ENCODE assay signal across 40 cellular contexts in genomic region chr15:50848349-50848748, GRCh38.
"Had no signal": no experiment of that assay in that cellular context is flagged by ENCODE, and none has a peak within 500 bp of the region (broad histone marks: within the 10 kb centered on the region; RNA-seq: fewer than 3 reads in every experiment).

No MANE protein-coding gene starts in this region.

- H3K36me3 Mint-ChIP-seq: activated naive CD4-positive, alpha-beta T cell treated with anti-CD3 and anti-CD28 coated beads, Interleukin-2, amount 10 ng/mL, durations not matched to agents 7 days and 5 days; activated naive CD4-positive, alpha-beta T cell treated with anti-CD3 and anti-CD28 coated beads, Interleukin-2, amount 50 U/mL, for 72 hours; activated naive CD8-positive, alpha-beta T cell treated with anti-CD3 and anti-CD28 coated beads, Interleukin-2, amount 10 ng/mL, durations not matched to agents 7 days and 5 days had no signal

- ATAC-seq: activated naive CD4-positive, alpha-beta T cell treated with anti-CD3 and anti-CD28 coated beads, Interleukin-2, amount 50 U/mL, for 72 hours; activated naive CD8-positive, alpha-beta T cell treated with anti-CD3 and anti-CD28 coated beads, Interleukin-2, amount 50 U/mL, for 24 hours; activated T-cell treated with anti-CD3 and anti-CD28 coated beads, Interleukin-2, amount 50 U/mL, for 4 hours; activated T-cell treated with anti-CD3 and anti-CD28 coated beads, Interleukin-2, amount 50 U/mL, for 72 hours; activated T-helper 17 cell treated with anti-CD3 and anti-CD28 coated beads, Interleukin-2, amount 50 U/mL, for 72 hours; body of pancreas had no signal

- H3K27ac ChIP-seq: adrenal gland, ascending aorta, body of pancreas, brain microvascular endothelial cell, breast epithelium, cardiac muscle cell had no signal

- H3K9me3 Mint-ChIP-seq: activated naive CD4-positive, alpha-beta T cell treated with anti-CD3 and anti-CD28 coated beads, Interleukin-2, amount 10 ng/mL, durations not matched to agents 7 days and 5 days; activated naive CD4-positive, alpha-beta T cell treated with anti-CD3 and anti-CD28 coated beads, Interleukin-2, amount 50 U/mL, for 24 hours; activated naive CD8-positive, alpha-beta T cell treated with anti-CD3 and anti-CD28 coated beads, Interleukin-2, amount 10 ng/mL, durations not matched to agents 7 days and 5 days; activated naive CD8-positive, alpha-beta T cell treated with anti-CD3 and anti-CD28 coated beads, Interleukin-2, amount 50 U/mL, for 24 hours; activated T-helper 1 cell treated with anti-CD3 and anti-CD28 coated beads, Interleukin-12 subunit alpha, Interleukin-12 subunit beta, Interleukin-2, Interleukin-4 antibody, amounts not matched to agents 30 ng/mL and 10 ng/mL and 1 ng/mL, durations not matched to agents 14 hours and 24 hours and 36 hours; activated T-helper 17 cell treated with anti-CD3 and anti-CD28 coated beads, Interleukin-2, amount 50 U/mL, for 72 hours; central memory CD8-positive, alpha-beta T cell had no signal

- H3K27me3 Mint-ChIP-seq: activated naive CD4-positive, alpha-beta T cell treated with anti-CD3 and anti-CD28 coated beads, Interleukin-2, amount 50 U/mL, for 24 hours; activated naive CD8-positive, alpha-beta T cell treated with anti-CD3 and anti-CD28 coated beads for 36 hours; activated naive CD8-positive, alpha-beta T cell treated with anti-CD3 and anti-CD28 coated beads, Interleukin-2, amount 50 U/mL, for 24 hours; activated T-cell treated with anti-CD3 and anti-CD28 coated beads, Interleukin-2, amount 50 U/mL, for 24 hours; central memory CD8-positive, alpha-beta T cell had no signal

- DNase-seq: activated effector memory CD4-positive, alpha-beta T cell treated with anti-CD3 and anti-CD28 coated beads, Interleukin-2, amount 50 U/mL, for 16 hours; activated effector memory CD4-positive, alpha-beta T cell treated with Interleukin-2 at 50 U/mL for 16 hours; activated gamma-delta T cell; activated gamma-delta T cell treated with Interleukin-2 at 50 U/mL for 16 hours; activated naive CD4-positive, alpha-beta T cell; activated naive CD4-positive, alpha-beta T cell treated with anti-CD3 and anti-CD28 coated beads for 36 hours; activated naive CD4-positive, alpha-beta T cell treated with anti-CD3 and anti-CD28 coated beads, Interleukin-2, amount 10 ng/mL, durations not matched to agents 7 days and 5 days; activated naive CD4-positive, alpha-beta T cell treated with anti-CD3 and anti-CD28 coated beads, Interleukin-2, amount 50 U/mL, for 16 hours; activated naive CD4-positive, alpha-beta T cell treated with Interleukin-2 at 50 U/mL for 16 hours; activated naive CD8-positive, alpha-beta T cell treated with anti-CD3 and anti-CD28 coated beads for 36 hours; activated naive CD8-positive, alpha-beta T cell treated with anti-CD3 and anti-CD28 coated beads, Interleukin-2, amount 10 ng/mL, durations not matched to agents 7 days and 5 days; activated naive CD8-positive, alpha-beta T cell treated with anti-CD3 and anti-CD28 coated beads, Interleukin-2, amount 50 U/mL, for 24 hours; activated T-cell treated with anti-CD3 and anti-CD28 coated beads, Interleukin-2, amount 50 U/mL, for 1 hour; activated T-cell treated with anti-CD3 and anti-CD28 coated beads, Interleukin-2, amount 50 U/mL, for 24 hours; activated T-cell treated with anti-CD3 and anti-CD28 coated beads, Interleukin-2, amount 50 U/mL, for 4 hours; activated T-cell treated with anti-CD3 and anti-CD28 coated beads, Interleukin-2, amount 50 U/mL, for 48 hours; activated T-cell treated with anti-CD3 and anti-CD28 coated beads, Interleukin-2, amount 50 U/mL, for 72 hours; adrenal gland; amniotic stem cell; amygdala; anterior cingulate cortex; aorta; body of pancreas; brain microvascular endothelial cell; caudate nucleus; central memory CD4-positive, alpha-beta T cell; cerebellar nuclear complex had no signal

- H3K4me3 Mint-ChIP-seq: activated naive CD4-positive, alpha-beta T cell treated with anti-CD3 and anti-CD28 coated beads for 36 hours; activated naive CD4-positive, alpha-beta T cell treated with anti-CD3 and anti-CD28 coated beads, Interleukin-2, amount 10 ng/mL, durations not matched to agents 7 days and 5 days; activated naive CD4-positive, alpha-beta T cell treated with anti-CD3 and anti-CD28 coated beads, Interleukin-2, amount 50 U/mL, for 24 hours; activated naive CD8-positive, alpha-beta T cell; activated naive CD8-positive, alpha-beta T cell treated with anti-CD3 and anti-CD28 coated beads for 36 hours; activated naive CD8-positive, alpha-beta T cell treated with anti-CD3 and anti-CD28 coated beads, Interleukin-2, amount 10 ng/mL, durations not matched to agents 7 days and 5 days; activated naive CD8-positive, alpha-beta T cell treated with anti-CD3 and anti-CD28 coated beads, Interleukin-2, amount 50 U/mL, for 24 hours; activated T-cell treated with anti-CD3 and anti-CD28 coated beads, Interleukin-2, amount 50 U/mL, for 24 hours; activated T-cell treated with anti-CD3 and anti-CD28 coated beads, Interleukin-2, amount 50 U/mL, for 4 hours; activated T-cell treated with anti-CD3 and anti-CD28 coated beads, Interleukin-2, amount 50 U/mL, for 72 hours; activated T-helper 1 cell treated with anti-CD3 and anti-CD28 coated beads, Interleukin-12 subunit alpha, Interleukin-12 subunit beta, Interleukin-2, Interleukin-4 antibody, amounts not matched to agents 30 ng/mL and 10 ng/mL and 1 ng/mL, durations not matched to agents 14 hours and 24 hours and 36 hours; activated T-helper 17 cell treated with anti-CD3 and anti-CD28 coated beads, Interleukin-2, amount 50 U/mL, for 72 hours; brain; central memory CD8-positive, alpha-beta T cell had no signal

- H3K4me3 ChIP-seq: adrenal gland, ascending aorta, body of pancreas, breast epithelium, cardiac muscle cell had no signal

- H3K27me3 ChIP-seq: adrenal gland, ascending aorta, body of pancreas, brain microvascular endothelial cell, breast epithelium, cardiac muscle cell had no signal

- H3K9me3 ChIP-seq: adrenal gland, ascending aorta, body of pancreas, breast epithelium had no signal

- H3K4me1 ChIP-seq: adrenal gland, ascending aorta, body of pancreas, breast epithelium had no signal

- FAIRE-seq: astrocyte, bronchial epithelial cell had no signal

- H3K27ac Mint-ChIP-seq: activated naive CD4-positive, alpha-beta T cell treated with anti-CD3 and anti-CD28 coated beads for 36 hours; activated naive CD4-positive, alpha-beta T cell treated with anti-CD3 and anti-CD28 coated beads, Interleukin-2, amount 10 ng/mL, durations not matched to agents 7 days and 5 days; activated naive CD4-positive, alpha-beta T cell treated with anti-CD3 and anti-CD28 coated beads, Interleukin-2, amount 50 U/mL, for 24 hours; activated naive CD4-positive, alpha-beta T cell treated with anti-CD3 and anti-CD28 coated beads, Interleukin-2, amount 50 U/mL, for 72 hours; activated naive CD8-positive, alpha-beta T cell; activated naive CD8-positive, alpha-beta T cell treated with anti-CD3 and anti-CD28 coated beads for 36 hours; activated naive CD8-positive, alpha-beta T cell treated with anti-CD3 and anti-CD28 coated beads, Interleukin-2, amount 10 ng/mL, durations not matched to agents 7 days and 5 days; activated naive CD8-positive, alpha-beta T cell treated with anti-CD3 and anti-CD28 coated beads, Interleukin-2, amount 50 U/mL, for 24 hours; activated T-cell treated with anti-CD3 and anti-CD28 coated beads, Interleukin-2, amount 50 U/mL, for 24 hours; activated T-cell treated with anti-CD3 and anti-CD28 coated beads, Interleukin-2, amount 50 U/mL, for 72 hours; activated T-helper 1 cell treated with anti-CD3 and anti-CD28 coated beads, Interleukin-12 subunit alpha, Interleukin-12 subunit beta, Interleukin-2, Interleukin-4 antibody, amounts not matched to agents 30 ng/mL and 10 ng/mL and 1 ng/mL, durations not matched to agents 14 hours and 24 hours and 36 hours; activated T-helper 17 cell treated with anti-CD3 and anti-CD28 coated beads, Interleukin-2, amount 50 U/mL, for 72 hours; activated T-helper 2 cell treated with anti-CD3 and anti-CD28 coated beads, Interferon-gamma antibody, Interleukin-2, Interleukin-4, amounts not matched to agents 10 μg/mL and 5 μg/mL and 100 μg/mL, durations not matched to agents 14 hours and 24 hours and 36 hours; brain had no signal

- H3K36me3 ChIP-seq: adrenal gland, ascending aorta, brain microvascular endothelial cell, breast epithelium, cardiac muscle cell had no signal

- H3K4me1 Mint-ChIP-seq: activated naive CD4-positive, alpha-beta T cell treated with anti-CD3 and anti-CD28 coated beads, Interleukin-2, amount 10 ng/mL, durations not matched to agents 7 days and 5 days; activated naive CD4-positive, alpha-beta T cell treated with anti-CD3 and anti-CD28 coated beads, Interleukin-2, amount 50 U/mL, for 24 hours; activated naive CD8-positive, alpha-beta T cell treated with anti-CD3 and anti-CD28 coated beads for 36 hours; activated naive CD8-positive, alpha-beta T cell treated with anti-CD3 and anti-CD28 coated beads, Interleukin-2, amount 10 ng/mL, durations not matched to agents 7 days and 5 days; activated naive CD8-positive, alpha-beta T cell treated with anti-CD3 and anti-CD28 coated beads, Interleukin-2, amount 50 U/mL, for 24 hours; activated T-helper 17 cell treated with anti-CD3 and anti-CD28 coated beads, Interleukin-2, amount 50 U/mL, for 72 hours; brain; central memory CD8-positive, alpha-beta T cell had no signal
